Comparison of ENCODE assay signal across 8 cellular contexts in the genomic region with DNA sequence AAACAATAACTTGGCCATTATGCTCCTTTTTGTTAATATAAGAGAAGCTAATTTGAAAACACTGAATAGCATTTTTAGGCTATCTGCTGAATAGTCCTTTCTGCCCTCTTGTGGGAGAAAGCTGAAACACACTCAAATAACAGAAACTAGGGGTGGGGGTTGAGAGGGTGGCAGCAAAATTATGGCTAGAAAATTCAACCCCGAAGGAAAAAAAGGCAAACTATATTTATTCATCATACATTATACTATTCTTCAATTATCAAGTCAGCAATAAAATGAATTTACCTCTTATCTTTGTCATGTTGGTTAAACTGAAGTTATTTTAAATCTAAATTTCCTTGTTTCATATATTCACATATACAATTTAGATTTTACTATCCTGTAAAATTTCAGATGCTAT.
A peak's percentile ranks its signal among the peaks of the same experiment; 100 is the strongest.
DNase-seq lines count a peak whose midpoint lies in the region; ATAC-seq and TF ChIP-seq lines count a peak whose summit lies in the region.

No MANE protein-coding gene starts in this region.

- H4K20me1 ChIP-seq in DOHH2 (ENCODE audit: control insufficient read depth, insufficient read depth, low read depth, low read length) = no peaks in the 10 kb centered on the region
- no peaks in the 10 kb centered on the region for H4K20me1 ChIP-seq in mammary epithelial cell (ENCODE audit: insufficient read depth, low read length)

- H3K36me3 ChIP-seq in DOHH2 (ENCODE audit: control insufficient read depth, low read length) (peaks cover 3% of the 10 kb centered on the region; the same call in 1 of the 2 replicates), mammary epithelial cell (ENCODE audit: insufficient read depth, low read length) (no peaks in the 10 kb centered on the region), right lobe of liver (no peaks in the 10 kb centered on the region)

- dilution Hi-C loops in mammary epithelial cell (cut with HindIII; ENCODE audit: low sequenced_read_pairs) = no loop called here

- H3K4me3 ChIP-seq in DOHH2 (ENCODE audit: low read length) (no peak overlapping the region), mammary epithelial cell (replicated peaks in 1 of 3; ENCODE audit: insufficient read depth in 1 of 3, low read depth in 2 of 3, low read length in 3 of 3) (no peak overlapping the region), right lobe of liver (no peak overlapping the region)

- TF ChIP-seq CTCF in DOHH2 (IDR thresholded peaks at IDR 0.05; ENCODE audit: low read depth, low read length, poor library complexity, severe bottlenecking) = peak; percentile 76
- peak; percentile 74 to 80 for TF ChIP-seq CTCF in mammary epithelial cell (conservative IDR thresholded peaks at IDR 0.05 in 1 of 2, IDR thresholded peaks at IDR 0.05 in 1 of 2; ENCODE audit: extremely low read depth in 1 of 2, insufficient read depth in 1 of 2, low read depth in 1 of 2, low read length in 2 of 2)
- peak; percentile 58 to 73 (median 69) for TF ChIP-seq CTCF in right lobe of liver (IDR thresholded peaks at IDR 0.05)

- H3K27ac ChIP-seq in DOHH2 (ENCODE audit: low read depth, low read length) (no peak overlapping the region), mammary epithelial cell (ENCODE audit: insufficient read depth, low read depth, low read length) (no peak overlapping the region), right lobe of liver (no peak overlapping the region)

- H3K27me3 ChIP-seq in DOHH2 (ENCODE audit: control insufficient read depth, low read length) = no peaks in the 10 kb centered on the region
- no peaks in the 10 kb centered on the region for H3K27me3 ChIP-seq in mammary epithelial cell (ENCODE audit: insufficient read depth, low read length)
- no peaks in the 10 kb centered on the region for H3K27me3 ChIP-seq in right lobe of liver

- no peaks in the 10 kb centered on the region for H3K79me2 ChIP-seq in DOHH2 (ENCODE audit: control insufficient read depth, low read length)
- peaks cover 2% of the 10 kb centered on the region for H3K79me2 ChIP-seq in mammary epithelial cell (ENCODE audit: insufficient read depth, low read length)

- in situ Hi-C loops in mammary epithelial cell (cut with MboI; ENCODE audit: low sequenced_read_pairs in 2 of 2) = loop anchor here in 1 of 2 donors (25.0 kb wide), 1 partner anchor 317 kb away; no protein-coding TSS in a partner anchor

- WGBS in mammary epithelial cell (ENCODE audit: low coverage, missing lambda C conversion rate) = 0% methylated on average over 1 of the region's 1 CpG
- 5% methylated on average over 1 of the region's 1 CpG for WGBS in right lobe of liver (ENCODE audit: insufficient coverage, low coverage, low lambda C conversion rate, missing lambda C conversion rate)

- peak; percentile 57 for ATAC-seq in HG02981 (IDR thresholded peaks at IDR 0.05; ENCODE audit: unreplicated experiment)
- peak; percentile 68 to 76 (median 70) for ATAC-seq in right lobe of liver
- ATAC-seq in GM21528 (IDR thresholded peaks at IDR 0.05; ENCODE audit: low FRiP score, unreplicated experiment) = no peak

- H3K9me3 ChIP-seq in DOHH2 (ENCODE audit: control insufficient read depth, insufficient read depth, low read length) (no peaks in the 10 kb centered on the region), mammary epithelial cell (replicated peaks; ENCODE audit: insufficient read depth, low read length) (no peaks in the 10 kb centered on the region), right lobe of liver (no peaks in the 10 kb centered on the region)

- peaks cover 15% of the 10 kb centered on the region for H3F3A ChIP-seq in DOHH2 (ENCODE audit: control insufficient read depth, insufficient read depth)

- TF ChIP-seq POLR2A in right lobe of liver (IDR thresholded peaks at IDR 0.05) = no peak

- BruUV-seq in mammary epithelial cell (replicated peaks; lab: Mats Ljungman, UMichigan) = no TSS peak

- intact Hi-C loops in mammary epithelial cell (cut with micrococcal nuclease) (loop anchor here (1.0 kb wide), 2 partner anchors 84 to 336 kb away; no protein-coding TSS in a partner anchor), right lobe of liver (cut with DNase I) (no loop called here)

- H3K9me2 ChIP-seq in DOHH2 (replicated peaks; ENCODE audit: control insufficient read depth, low read length) = no peaks in the 10 kb centered on the region

- CTCF ChIA-PET in mammary epithelial cell (lab: Charles Lee; ENCODE audit: low non-redundant PET) = interaction anchor here (0.5 to 1.1 kb wide), 2 partner anchors 77 to 83 kb away, joined by 3 to 8 read pairs; no protein-coding TSS in a partner anchor

- H3K9ac ChIP-seq in mammary epithelial cell (ENCODE audit: insufficient read depth, low read length) = no peak overlapping the region

- H3K4me2 ChIP-seq in DOHH2 (ENCODE audit: low read length) (no peak overlapping the region), mammary epithelial cell (ENCODE audit: insufficient read depth, low read depth, low read length) (peak overlapping the region; percentile 23)

- DNase-seq in NCI-H69 (lab: John Stamatoyannopoulos, UW) (peak; percentile 85), mammary epithelial cell (peak; percentile 26), right lobe of liver (no peak), RPMI8226 (no peak)
- no peak for DNase-seq in activated CD8-positive, alpha-beta memory T cell treated with anti-CD3 and anti-CD28 coated beads, Interleukin-2, amount 50 U/mL, for 4 hours

- no peaks in the 10 kb centered on the region for H3K4me1 ChIP-seq in DOHH2 (ENCODE audit: control insufficient read depth, low read length)
- peaks cover 15% of the 10 kb centered on the region for H3K4me1 ChIP-seq in mammary epithelial cell (ENCODE audit: insufficient read depth, low read length)
- H3K4me1 ChIP-seq in right lobe of liver = peaks cover 0 to 3% (median 0%) of the 10 kb centered on the region in 4 donors

- H2AFZ ChIP-seq in mammary epithelial cell (ENCODE audit: low read depth, low read length) = no peak overlapping the region

Comparison
In these comparisons a context has a peak if more than half of its experiments do, and no peak if none do; other contexts are left out.
1. DNase-seq: peak in NCI-H69 (single experiment) and mammary epithelial cell (single experiment); none in right lobe of liver (0 of 3), RPMI8226 (single experiment) and activated CD8-positive, alpha-beta memory T cell treated with anti-CD3 and anti-CD28 coated beads, Interleukin-2, amount 50 U/mL, for 4 hours (single experiment).
2. Peak in every context shown above with its lines, with median percentiles within 50 percentile points of each other: CTCF ChIP-seq.